ENCODE assay signal across 8 cellular contexts in genomic region chr12:52041695-52042123, GRCh38. TPM values are rescaled to one million over a fixed set of nuclear protein-coding genes. Genes with fewer than 3 reads are reported as not detected.
DNase-seq lines count a peak whose midpoint lies in the region; ATAC-seq, FAIRE-seq and TF ChIP-seq lines count a peak whose summit lies in the region.

No MANE protein-coding gene starts in this region.

- CTCF ChIA-PET in CD4-positive, alpha-beta memory T cell (lab: Charles Lee; ENCODE audit: partially characterized antibody) = interaction anchor here (0.9 to 11.2 kb wide), 2 partner anchors 9 to 17 kb away, joined by 3 to 89 read pairs; partner anchors contain the start of gene NR4A1
- CTCF ChIA-PET in K562 (lab: Yijun Ruan, JAX; ENCODE audit: low intra/inter-chr PET ratio) = interaction anchor here (0.7 kb wide), 1 partner anchor 53 kb away, joined by 3 read pairs; no protein-coding TSS in a partner anchor
- CTCF ChIA-PET in naive thymus-derived CD4-positive, alpha-beta T cell (lab: Charles Lee) = interaction anchor here (1.0 to 3.7 kb wide), 2 partner anchors 10 to 16 kb away, joined by 3 to 23 read pairs; no protein-coding TSS in a partner anchor

- H3K9me2 ChIP-seq in Karpas-422 (replicated peaks; ENCODE audit: insufficient read depth, low read length) = no peaks in the 10 kb centered on the region

- H3K9me3 Mint-ChIP-seq in CD4-positive, alpha-beta memory T cell = no peaks in the 10 kb centered on the region
- H3K9me3 Mint-ChIP-seq in naive thymus-derived CD4-positive, alpha-beta T cell = peaks cover 0 to 1% (median 0%) of the 10 kb centered on the region in 11 donors

- H2AFZ ChIP-seq in Karpas-422 (ENCODE audit: low read length) (no peak overlapping the region), K562 (ENCODE audit: low read depth, low read length) (no peak overlapping the region)

- TF ChIP-seq EP300 in K562 (IDR thresholded peaks at IDR 0.05; ENCODE audit: low read length) = no peak

- H3K27me3 ChIP-seq in CD4-positive, alpha-beta memory T cell (ENCODE audit: insufficient read depth, low read length) = no peaks in the 10 kb centered on the region
- H3K27me3 ChIP-seq in Karpas-422 (ENCODE audit: low read length) (no peaks in the 10 kb centered on the region), K562 (ENCODE audit: control insufficient read depth in 2 of 2, insufficient read depth in 2 of 2, low read length in 2 of 2) (peaks cover 0 to 6% of the 10 kb centered on the region in 2 experiments; a peak in 1 of 5 replicates)
- H3K27me3 ChIP-seq in naive thymus-derived CD4-positive, alpha-beta T cell (ENCODE audit: control insufficient read depth in 2 of 2, insufficient read depth in 2 of 2, low read length in 2 of 2) = no peaks in the 10 kb centered on the region

- H4K20me1 ChIP-seq in Karpas-422 (ENCODE audit: insufficient read depth, low read depth, low read length) = 0 out of 2 replicates have a peak, but pooled peaks cover 4% of the 10 kb centered on the region
- H4K20me1 ChIP-seq in K562 (replicated peaks; ENCODE audit: control insufficient read depth, insufficient read depth, low read length) = no peaks in the 10 kb centered on the region

- TF ChIP-seq POLR2A in K562 (conservative IDR thresholded peaks at IDR 0.05) = no peak
- no peak for TF ChIP-seq POLR2A in GM18505 (IDR thresholded peaks at IDR 0.05; ENCODE audit: borderline replicate concordance, extremely low read depth, insufficient read depth, insufficient read length)

- no peak overlapping the region for H3K4me3 ChIP-seq in CD4-positive, alpha-beta memory T cell (ENCODE audit: low read length in 2 of 2)
- peak overlapping the region; percentile 51; the same call in 1 of the 2 replicates for H3K4me3 ChIP-seq in Karpas-422 (ENCODE audit: low read length)
- no peak overlapping the region for H3K4me3 ChIP-seq in K562
- no peak overlapping the region for H3K4me3 ChIP-seq in naive thymus-derived CD4-positive, alpha-beta T cell (ENCODE audit: low read length)

- H3K4me1 ChIP-seq in CD4-positive, alpha-beta memory T cell (ENCODE audit: insufficient read depth, low read length) = peaks cover 21% of the 10 kb centered on the region
- peaks cover 34% of the 10 kb centered on the region for H3K4me1 ChIP-seq in Karpas-422 (ENCODE audit: low read length)
- H3K4me1 ChIP-seq in K562 (replicated peaks in 1 of 2; ENCODE audit: control insufficient read depth in 2 of 2, insufficient read depth in 2 of 2, low read length in 2 of 2) = peaks cover 4 to 37% of the 10 kb centered on the region in 2 experiments; a peak in 4 of 5 replicates
- peaks cover 14 to 22% of the 10 kb centered on the region in 2 donors for H3K4me1 ChIP-seq in naive thymus-derived CD4-positive, alpha-beta T cell (ENCODE audit: control insufficient read depth in 2 of 2, insufficient read depth in 2 of 2, low read length in 2 of 2)

- no peaks in the 10 kb centered on the region for H3K27me3 Mint-ChIP-seq in CD4-positive, alpha-beta memory T cell
- H3K27me3 Mint-ChIP-seq in naive thymus-derived CD4-positive, alpha-beta T cell = peaks cover 0 to 9% (median 0%) of the 10 kb centered on the region in 5 donors

- no peaks in the 10 kb centered on the region for H3K36me3 Mint-ChIP-seq in CD4-positive, alpha-beta memory T cell
- H3K36me3 Mint-ChIP-seq in naive thymus-derived CD4-positive, alpha-beta T cell = no peaks in the 10 kb centered on the region

- H3K4me1 Mint-ChIP-seq in CD4-positive, alpha-beta memory T cell = peaks cover 9 to 43% (median 22%) of the 10 kb centered on the region in 4 donors
- peaks cover 11 to 39% (median 28%) of the 10 kb centered on the region in 7 donors for H3K4me1 Mint-ChIP-seq in naive thymus-derived CD4-positive, alpha-beta T cell

- peak; percentile 58 for ATAC-seq in K562
- peak; percentile 54 for ATAC-seq in naive thymus-derived CD4-positive, alpha-beta T cell
- no peak for ATAC-seq in GM18505 (IDR thresholded peaks at IDR 0.05; ENCODE audit: unreplicated experiment)
- no peak for ATAC-seq in GM18498 (IDR thresholded peaks at IDR 0.05; ENCODE audit: unreplicated experiment)

- POLR2A ChIA-PET in CD4-positive, alpha-beta memory T cell (lab: Charles Lee; ENCODE audit: partially characterized antibody) = interaction anchor here (1.0 kb wide), 1 partner anchor 28 kb away, joined by 3 read pairs; the partner anchor contains the start of gene ATG101
- POLR2A ChIA-PET in K562 (lab: Yijun Ruan, JAX) = interaction anchor here (1.1 kb wide), 1 partner anchor 10 kb away, joined by 6 read pairs; the partner anchor contains the start of gene NR4A1
- POLR2A ChIA-PET in naive thymus-derived CD4-positive, alpha-beta T cell (lab: Charles Lee) = interaction anchor here (1.2 to 2.2 kb wide), 3 partner anchors 9 to 16 kb away, joined by 4 to 9 read pairs (median 5); no protein-coding TSS in a partner anchor

- TF ChIP-seq CTCF in K562 (IDR thresholded peaks at IDR 0.05 in 2 of 3, conservative IDR thresholded peaks at IDR 0.05 in 1 of 3; ENCODE audit: insufficient read depth in 2 of 3, low read depth in 1 of 3, low read length in 3 of 3) = peak in 2 of 3 experiments; percentile 26 to 30; a peak in 2 of 6 replicates

- H3K9me1 ChIP-seq in K562 (ENCODE audit: control insufficient read depth, insufficient read depth, low read length) = no peaks in the 10 kb centered on the region

- peak overlapping the region in 3 of 8 donors; percentile 57 to 74 (median 66) for H3K4me3 Mint-ChIP-seq in CD4-positive, alpha-beta memory T cell
- H3K4me3 Mint-ChIP-seq in naive thymus-derived CD4-positive, alpha-beta T cell = peak overlapping the region in 9 of 10 donors; percentile 21 to 78 (median 60)

- in situ Hi-C loops in K562 (cut with MboI) = no loop called here

- H3K4me2 ChIP-seq in Karpas-422 (ENCODE audit: low read depth, low read length, poor library complexity, severe bottlenecking) (peak overlapping the region; percentile 55), K562 (ENCODE audit: insufficient read depth, low read length) (no peak overlapping the region)

- H3K27ac ChIP-seq in CD4-positive, alpha-beta memory T cell (ENCODE audit: low read depth, low read length) = no peak overlapping the region
- H3K27ac ChIP-seq in Karpas-422 (ENCODE audit: low read length) (no peak overlapping the region), K562 (ENCODE audit: extremely low read depth, low read depth, low read length) (no peak overlapping the region)
- peak overlapping the region; percentile 25 for H3K27ac ChIP-seq in naive thymus-derived CD4-positive, alpha-beta T cell (ENCODE audit: low read depth, low read length)

- no TSS peak for BruUV-seq in K562 (replicated peaks; lab: Mats Ljungman, UMichigan)

- no peak for TF ChIP-seq RAD21 in K562 (CRISPR knock-in tag; conservative IDR thresholded peaks at IDR 0.05 in 1 of 2, IDR thresholded peaks at IDR 0.05 in 1 of 2)

- no peaks in the 10 kb centered on the region for H3K79me2 ChIP-seq in Karpas-422 (ENCODE audit: low read length)
- H3K79me2 ChIP-seq in K562 (ENCODE audit: control insufficient read depth, insufficient read depth, low read length) = no peaks in the 10 kb centered on the region

- H3K36me3 ChIP-seq in CD4-positive, alpha-beta memory T cell (ENCODE audit: insufficient read depth, low read length) = no peaks in the 10 kb centered on the region
- no peaks in the 10 kb centered on the region for H3K36me3 ChIP-seq in Karpas-422 (ENCODE audit: insufficient read depth, low read length)
- no peaks in the 10 kb centered on the region for H3K36me3 ChIP-seq in K562 (ENCODE audit: control insufficient read depth, insufficient read depth, low read length)
- H3K36me3 ChIP-seq in naive thymus-derived CD4-positive, alpha-beta T cell (ENCODE audit: control insufficient read depth in 2 of 3, insufficient read depth in 3 of 3, low read length in 3 of 3) = no peaks in the 10 kb centered on the region

- 15% methylated on average over 4 of the region's 6 CpGs for WGBS in K562 (ENCODE audit: insufficient coverage, low coverage, missing lambda C conversion rate)

- peak overlapping the region in 6 of 7 donors; percentile 73 to 91 (median 88) for H3K27ac Mint-ChIP-seq in CD4-positive, alpha-beta memory T cell
- H3K27ac Mint-ChIP-seq in naive thymus-derived CD4-positive, alpha-beta T cell = peak overlapping the region in 7 of 9 donors; percentile 18 to 94 (median 64)

- H3K9me3 ChIP-seq in CD4-positive, alpha-beta memory T cell (ENCODE audit: control insufficient read depth in 1 of 2, low read length in 2 of 2) = no peaks in the 10 kb centered on the region
- no peaks in the 10 kb centered on the region for H3K9me3 ChIP-seq in Karpas-422 (ENCODE audit: low read length)
- no peaks in the 10 kb centered on the region for H3K9me3 ChIP-seq in K562 (replicated peaks; ENCODE audit: control insufficient read depth, insufficient read depth, low read depth, low read length)
- H3K9me3 ChIP-seq in naive thymus-derived CD4-positive, alpha-beta T cell (ENCODE audit: control insufficient read depth in 2 of 3, low read length in 3 of 3) = no peaks in the 10 kb centered on the region

- H3K9ac ChIP-seq in Karpas-422 (ENCODE audit: low read length) (peak overlapping the region; percentile 53), K562 (ENCODE audit: insufficient read depth in 1 of 2, low read depth in 2 of 2, low read length in 2 of 2) (peak overlapping the region in 1 of 2 experiments; percentile 20; a peak in 1 of 4 replicates)

- no peak for DNase-seq in CD4-positive, alpha-beta memory T cell
- DNase-seq in Karpas-422 (peak; percentile 80), K562 (ENCODE audit: extremely low read depth in 1 of 4, low spot score in 3 of 4) (peak; percentile 40 to 58 (median 50)), GM19240 (ENCODE audit: insufficient read length, low spot score) (no peak), dermis blood vessel endothelial cell (no peak)
- peak in 5 of 9 donors; percentile 39 to 55 (median 47) for DNase-seq in naive thymus-derived CD4-positive, alpha-beta T cell

- intact Hi-C loops in CD4-positive, alpha-beta memory T cell (cut with micrococcal nuclease) = no loop called here
- intact Hi-C loops in K562 (cut with micrococcal nuclease) = no loop called here
- intact Hi-C loops in naive thymus-derived CD4-positive, alpha-beta T cell (cut with micrococcal nuclease) = loop anchor here in 1 of 2 donors (1.0 kb wide), 1 partner anchor 10 kb away; the partner anchor contains the start of gene NR4A1

- peak; percentile 29 for FAIRE-seq in K562 (lab: Jason Lieb, UNC)

RNA-seq across cellular contexts. Expression of gene NR4A1, which starts 9.5 kb away (rescaled TPM):
- total RNA-seq in CD4-positive, alpha-beta memory T cell = 1 to 10 TPM; 1.1 to 1.3 TPM
- 1 to 10 TPM; 1.2 to 1.3 TPM for polyA plus RNA-seq in CD4-positive, alpha-beta memory T cell
- 11.7 and 26.9 TPM in 2 replicates for total RNA-seq in Karpas-422 (2014; rRNA removed; shearing (Covaris generic); ENCODE audit: low replicate concordance)
- total RNA-seq in K562 (2011; cell fraction: chromatin; rRNA removed; ENCODE audit: low replicate concordance) = 5.4 and 21.5 TPM in 2 replicates
- total RNA-seq in K562 (2011; cell fraction: nucleolus; rRNA removed) = 6.6 and 15.5 TPM in 2 replicates
- 6.7 and 7.1 TPM in 2 replicates for total RNA-seq in K562 (2011; cell fraction: nucleoplasm; rRNA removed)
- total RNA-seq in K562 (2014; rRNA removed) = 2.0 and 2.2 TPM in 2 replicates
- total RNA-seq in K562 (2014; rRNA removed; fragmentation: Illumina TruSeq; extraction: Trizol) = 0.47 and 0.86 TPM in 2 replicates
- total RNA-seq in K562 (2015; rRNA removed; fragmentation: Illumina TruSeq; extraction: Trizol) = 0.07 and 0.34 TPM in 2 replicates
- total RNA-seq in K562 (2021) = 4.4 and 4.7 TPM in 2 replicates
- polyA plus RNA-seq in K562 (2011; rRNA removed) = 2.0 and 3.2 TPM in 2 replicates
- 3.2 and 7.1 TPM in 2 replicates for polyA plus RNA-seq in K562 (2011; cell fraction: cytosol; rRNA removed)
- 6.6 and 13.3 TPM in 2 replicates for polyA plus RNA-seq in K562 (2011; cell fraction: nucleus; rRNA removed)
- 3.6 and 4.4 TPM in 2 replicates for polyA plus RNA-seq in K562 (2012)
- 1.7 and 2.4 TPM in 2 replicates for polyA plus RNA-seq in K562 (2014; fragmentation: Illumina TruSeq; extraction: Trizol)
- under 1 TPM in 1 of 2 experiments, not detected in 1; 0.08 TPM for polyA plus RNA-seq in K562 (2014; fragmentation: Nextera tagmentation; extraction: Ambion mirVana)
- 1.7 and 2.7 TPM in 2 replicates for polyA plus RNA-seq in K562 (2014; rRNA removed)
- 0.72 and 0.95 TPM in 2 replicates for polyA minus RNA-seq in K562 (2011; rRNA and poly(A)+ RNA removed)
- 3.7 and 7.6 TPM in 2 replicates for polyA minus RNA-seq in K562 (2011; cell fraction: cytosol; rRNA and poly(A)+ RNA removed)
- 2.8 and 3.4 TPM in 2 replicates for polyA minus RNA-seq in K562 (2011; cell fraction: nucleus; rRNA and poly(A)+ RNA removed)
- 100 to 1,000 TPM in 2 of 5 experiments, 1 to 10 TPM in 1, under 1 TPM in 2; 0.89 to 279 (median 7.1) TPM for total RNA-seq in naive thymus-derived CD4-positive, alpha-beta T cell
- polyA plus RNA-seq in naive thymus-derived CD4-positive, alpha-beta T cell = 1 to 10 TPM in 1 of 2 donors, under 1 TPM in 1; 0.28 to 1.1 TPM
- 0.70 and 3.1 TPM in 2 replicates for total RNA-seq in dermis blood vessel endothelial cell

RNA-seq across cellular contexts. Expression of gene ATG101, which starts 28.1 kb away (rescaled TPM):
- total RNA-seq in CD4-positive, alpha-beta memory T cell = 10 to 100 TPM; 24.4 to 27.0 TPM
- 10 to 100 TPM; 22.2 to 27.1 TPM for polyA plus RNA-seq in CD4-positive, alpha-beta memory T cell
- 31.9 and 63.0 TPM in 2 replicates for total RNA-seq in Karpas-422 (2014; rRNA removed; shearing (Covaris generic); ENCODE audit: low replicate concordance)
- 24.2 and 53.2 TPM in 2 replicates for total RNA-seq in K562 (2011; cell fraction: chromatin; rRNA removed; ENCODE audit: low replicate concordance)
- total RNA-seq in K562 (2011; cell fraction: nucleolus; rRNA removed) = 52.9 and 58.2 TPM in 2 replicates
- 34.3 and 38.9 TPM in 2 replicates for total RNA-seq in K562 (2011; cell fraction: nucleoplasm; rRNA removed)
- total RNA-seq in K562 (2014; rRNA removed) (50.5 and 52.4 TPM in 2 replicates), K562 (2014; rRNA removed; fragmentation: Illumina TruSeq; extraction: Trizol) (15.0 and 20.8 TPM in 2 replicates), K562 (2015; rRNA removed; fragmentation: Illumina TruSeq; extraction: Trizol) (29.7 and 31.8 TPM in 2 replicates), K562 (2021) (38.0 and 38.1 TPM in 2 replicates), dermis blood vessel endothelial cell (55.1 and 79.6 TPM in 2 replicates)
- polyA plus RNA-seq in K562 (2011; rRNA removed) (40.0 and 44.4 TPM in 2 replicates), K562 (2014; fragmentation: Illumina TruSeq; extraction: Trizol) (29.1 and 34.1 TPM in 2 replicates), K562 (2014; fragmentation: Nextera tagmentation; extraction: Ambion mirVana) (1 to 10 TPM; 2.9 to 3.9 TPM), K562 (2014; rRNA removed) (39.9 and 42.9 TPM in 2 replicates)
- 44.9 and 61.0 TPM in 2 replicates for polyA plus RNA-seq in K562 (2011; cell fraction: cytosol; rRNA removed)
- polyA plus RNA-seq in K562 (2011; cell fraction: nucleus; rRNA removed) = 29.2 and 42.6 TPM in 2 replicates
- 36.2 and 43.3 TPM in 2 replicates for polyA plus RNA-seq in K562 (2012)
- 36.0 and 46.8 TPM in 2 replicates for polyA minus RNA-seq in K562 (2011; rRNA and poly(A)+ RNA removed)
- polyA minus RNA-seq in K562 (2011; cell fraction: cytosol; rRNA and poly(A)+ RNA removed) = 12.4 and 14.5 TPM in 2 replicates
- 16.6 and 19.2 TPM in 2 replicates for polyA minus RNA-seq in K562 (2011; cell fraction: nucleus; rRNA and poly(A)+ RNA removed)
- 10 to 100 TPM; 20.7 to 39.7 (median 34.3) TPM for total RNA-seq in naive thymus-derived CD4-positive, alpha-beta T cell
- polyA plus RNA-seq in naive thymus-derived CD4-positive, alpha-beta T cell = 10 to 100 TPM; 20.9 to 30.9 TPM

RNA-seq across cellular contexts. Expression of gene TAMALIN, which starts 35.0 kb away (rescaled TPM):
- 10 to 100 TPM; 30.5 to 31.7 TPM for total RNA-seq in CD4-positive, alpha-beta memory T cell
- 1 to 10 TPM; 1.2 to 5.3 TPM for polyA plus RNA-seq in CD4-positive, alpha-beta memory T cell
- 0.47 TPM in 1 of 2 replicates, not detected in the other for total RNA-seq in Karpas-422 (2014; rRNA removed; shearing (Covaris generic); ENCODE audit: low replicate concordance)
- total RNA-seq in K562 (2011; cell fraction: chromatin; rRNA removed; ENCODE audit: low replicate concordance) = 3.2 and 11.3 TPM in 2 replicates
- total RNA-seq in K562 (2011; cell fraction: nucleolus; rRNA removed) = 5.7 and 10.0 TPM in 2 replicates
- 3.2 and 3.4 TPM in 2 replicates for total RNA-seq in K562 (2011; cell fraction: nucleoplasm; rRNA removed)
- 0.82 and 1.5 TPM in 2 replicates for total RNA-seq in K562 (2014; rRNA removed)
- 0.70 and 1.3 TPM in 2 replicates for total RNA-seq in K562 (2014; rRNA removed; fragmentation: Illumina TruSeq; extraction: Trizol)
- total RNA-seq in K562 (2015; rRNA removed; fragmentation: Illumina TruSeq; extraction: Trizol) = 2.2 and 3.2 TPM in 2 replicates
- total RNA-seq in K562 (2021) = 1.3 and 1.5 TPM in 2 replicates
- 0.74 and 1.1 TPM in 2 replicates for polyA plus RNA-seq in K562 (2011; rRNA removed)
- 0.46 and 1.4 TPM in 2 replicates for polyA plus RNA-seq in K562 (2011; cell fraction: cytosol; rRNA removed)
- 2.5 and 2.6 TPM in 2 replicates for polyA plus RNA-seq in K562 (2011; cell fraction: nucleus; rRNA removed)
- 4.8 and 8.3 TPM in 2 replicates for polyA plus RNA-seq in K562 (2012)
- 0.65 and 1.1 TPM in 2 replicates for polyA plus RNA-seq in K562 (2014; fragmentation: Illumina TruSeq; extraction: Trizol)
- polyA plus RNA-seq in K562 (2014; fragmentation: Nextera tagmentation; extraction: Ambion mirVana) = not detected
- 1.2 and 1.5 TPM in 2 replicates for polyA plus RNA-seq in K562 (2014; rRNA removed)
- 0.96 and 1.2 TPM in 2 replicates for polyA minus RNA-seq in K562 (2011; rRNA and poly(A)+ RNA removed)
- 6.1 TPM in 1 of 2 replicates, not detected in the other for polyA minus RNA-seq in K562 (2011; cell fraction: cytosol; rRNA and poly(A)+ RNA removed)
- polyA minus RNA-seq in K562 (2011; cell fraction: nucleus; rRNA and poly(A)+ RNA removed) = 1.8 and 2.4 TPM in 2 replicates
- total RNA-seq in naive thymus-derived CD4-positive, alpha-beta T cell = 100 to 1,000 TPM in 2 of 5 experiments, 10 to 100 TPM in 2, 1 to 10 TPM in 1; 5.6 to 501 (median 33.7) TPM
- polyA plus RNA-seq in naive thymus-derived CD4-positive, alpha-beta T cell = 1 to 10 TPM; 1.1 to 1.3 TPM
- total RNA-seq in dermis blood vessel endothelial cell = 35.0 and 49.2 TPM in 2 replicates

RNA-seq across cellular contexts. Expression of gene SMIM41, which starts 37.8 kb away (rescaled TPM):
- total RNA-seq in CD4-positive, alpha-beta memory T cell = not detected
- not detected for polyA plus RNA-seq in CD4-positive, alpha-beta memory T cell
- 0.75 TPM in 1 of 2 replicates, not detected in the other for total RNA-seq in Karpas-422 (2014; rRNA removed; shearing (Covaris generic); ENCODE audit: low replicate concordance)
- total RNA-seq in K562 (2011; cell fraction: chromatin; rRNA removed; ENCODE audit: low replicate concordance) = not detected in 2 replicates
- total RNA-seq in K562 (2011; cell fraction: nucleolus; rRNA removed) = 0.50 TPM in 1 of 2 replicates, not detected in the other
- not detected in 2 replicates for total RNA-seq in K562 (2011; cell fraction: nucleoplasm; rRNA removed)
- total RNA-seq in K562 (2014; rRNA removed) (not detected in 2 replicates), K562 (2014; rRNA removed; fragmentation: Illumina TruSeq; extraction: Trizol) (not detected in 2 replicates), K562 (2015; rRNA removed; fragmentation: Illumina TruSeq; extraction: Trizol) (not detected in 2 replicates), K562 (2021) (not detected in 2 replicates), dermis blood vessel endothelial cell (not detected in 2 replicates)
- polyA plus RNA-seq in K562 (2011; rRNA removed) (not detected in 2 replicates), K562 (2014; fragmentation: Illumina TruSeq; extraction: Trizol) (not detected in 2 replicates), K562 (2014; fragmentation: Nextera tagmentation; extraction: Ambion mirVana) (not detected), K562 (2014; rRNA removed) (not detected in 2 replicates)
- polyA plus RNA-seq in K562 (2011; cell fraction: cytosol; rRNA removed) = not detected in 2 replicates
- 0.09 TPM in 1 of 2 replicates, not detected in the other for polyA plus RNA-seq in K562 (2011; cell fraction: nucleus; rRNA removed)
- not detected in 2 replicates for polyA plus RNA-seq in K562 (2012)
- polyA minus RNA-seq in K562 (2011; rRNA and poly(A)+ RNA removed) = not detected in 2 replicates
- polyA minus RNA-seq in K562 (2011; cell fraction: cytosol; rRNA and poly(A)+ RNA removed) = not detected in 2 replicates
- 0.27 TPM in 1 of 2 replicates, not detected in the other for polyA minus RNA-seq in K562 (2011; cell fraction: nucleus; rRNA and poly(A)+ RNA removed)
- total RNA-seq in naive thymus-derived CD4-positive, alpha-beta T cell = under 1 TPM in 2 of 5 experiments, not detected in 3; 0.24 to 0.27 TPM
- polyA plus RNA-seq in naive thymus-derived CD4-positive, alpha-beta T cell = not detected

Comparison
In these comparisons a context has a peak if more than half of its experiments do, and no peak if none do; other contexts are left out.
1. DNase-seq: peak in Karpas-422 (single experiment), K562 (4 of 4) and naive thymus-derived CD4-positive, alpha-beta T cell (5 of 9); none in CD4-positive, alpha-beta memory T cell (0 of 5), GM19240 (single experiment) and dermis blood vessel endothelial cell (single experiment).
2. ATAC-seq: peak in K562 (single experiment) and naive thymus-derived CD4-positive, alpha-beta T cell (single experiment); none in GM18505 (single experiment) and GM18498 (single experiment).